In genomic region chr21:45255381-45256020, GRCh38 we compare ENCODE assay signal across 1 cellular context.
TF ChIP-seq lines count a peak whose summit lies in the region.

No MANE protein-coding gene starts in this region.

TF ChIP-seq in K562, 482 proteins besides CTCF, POLR2A, EP300 and RAD21 (continued from another document):
- TF ChIP-seq TRIM25 (IDR thresholded peaks at IDR 0.05; ENCODE audit: borderline replicate concordance) (no peak), NBN (IDR thresholded peaks at IDR 0.05; ENCODE audit: low read depth) (no peak), MNT (conservative IDR thresholded peaks at IDR 0.05) (peak; percentile 78 to 80), MYC (IDR thresholded peaks at IDR 0.05; ENCODE audit: low read depth, low read length) (peak; percentile 61), MYC (CRISPR knock-in tag; IDR thresholded peaks at IDR 0.05; ENCODE audit: borderline replicate concordance, low read depth) (no peak), SRSF9 (IDR thresholded peaks at IDR 0.05; ENCODE audit: borderline replicate concordance, low read depth, low read length) (no peak), E2F6 (IDR thresholded peaks at IDR 0.05; ENCODE audit: borderline replicate concordance in 1 of 2, extremely low read depth in 1 of 2, insufficient read depth in 1 of 2, insufficient read length in 1 of 2, low read depth in 1 of 2, low read length in 1 of 2, poor library complexity in 1 of 2, severe bottlenecking in 1 of 2) (peak; percentile 58 to 61), AFF4 (CRISPR knock-in tag; IDR thresholded peaks at IDR 0.05) (peak; percentile 35; the same call in 1 of the 2 replicates), TFAP4 (CRISPR knock-in tag; IDR thresholded peaks at IDR 0.05; ENCODE audit: borderline replicate concordance) (peak; percentile 85), CTBP1 (IDR thresholded peaks at IDR 0.05; ENCODE audit: borderline replicate concordance) (peak; percentile 27; the same call in 1 of the 2 replicates), CBFA2T2 (conservative IDR thresholded peaks at IDR 0.05) (peak; percentile 80)
